In the genomic region with DNA sequence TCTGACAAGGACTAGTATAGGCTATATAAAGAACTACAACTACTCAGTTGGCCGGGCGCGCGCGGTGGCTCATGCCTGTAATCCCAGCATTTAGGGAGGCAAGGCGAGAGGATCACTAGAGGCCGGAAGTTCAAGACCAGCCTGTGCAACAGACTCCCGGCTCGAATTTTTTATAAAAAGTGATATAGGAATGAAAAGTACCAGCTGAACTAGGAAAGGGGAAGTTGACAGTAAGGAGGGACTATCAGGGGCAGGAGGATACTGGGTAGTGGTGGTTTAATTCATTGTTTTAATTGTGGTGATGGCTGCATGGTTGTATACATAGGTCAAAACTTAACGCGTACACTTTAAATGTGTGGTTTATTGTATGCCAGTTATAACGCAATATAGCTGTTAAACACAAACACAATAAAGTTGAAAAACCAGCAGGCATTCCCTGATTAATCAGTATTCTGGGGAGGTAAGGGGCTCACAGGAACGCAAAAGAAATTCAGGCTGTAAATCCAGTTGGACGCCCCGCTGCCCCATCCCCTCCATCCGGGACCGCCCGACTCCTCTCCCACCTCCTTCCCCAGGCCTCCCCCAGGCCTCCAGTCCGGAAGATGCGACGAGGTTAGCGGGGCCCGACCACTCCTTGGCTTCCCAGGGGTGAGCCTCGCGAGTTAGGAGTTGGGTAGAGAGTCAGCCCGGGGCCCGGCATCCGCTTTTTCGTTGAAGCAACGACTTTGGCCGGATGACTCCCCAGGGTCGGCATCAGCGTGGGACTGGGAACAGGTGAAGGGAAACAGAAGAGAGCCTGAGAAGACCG, we compare ENCODE assay signal across 8 cellular contexts. TPM values are rescaled to one million over a fixed set of nuclear protein-coding genes. Genes with fewer than 3 reads are reported as not detected.
DNase-seq lines count a peak whose midpoint lies in the region; ATAC-seq and TF ChIP-seq lines count a peak whose summit lies in the region.

No MANE protein-coding gene starts in this region.

- H3K4me3 ChIP-seq in DOHH2 (ENCODE audit: low read length): peak overlapping the region; percentile 97
- H3K4me3 ChIP-seq in RWPE2 (ENCODE audit: severe bottlenecking): peak overlapping the region; percentile 83
- H3K4me3 ChIP-seq in hepatocyte: peak overlapping the region; percentile 69
- peak overlapping the region; percentile 99 for H3K4me3 ChIP-seq in skeletal muscle cell (ENCODE audit: low read depth, low read length)

- H3K9me2 ChIP-seq in DOHH2 (replicated peaks; ENCODE audit: control insufficient read depth, low read length) (no peaks in the 10 kb centered on the region), hepatocyte (replicated peaks; ENCODE audit: insufficient read depth) (no peaks in the 10 kb centered on the region)

- DNase-seq in HUDEP-2 (lab: John Stamatoyannopoulos, UW; ENCODE audit: unreplicated experiment in 76 of 76) (peak in 66 of 76 experiments; percentile 1 to 95 (median 64)), RWPE2 (ENCODE audit: low spot score) (peak; percentile 69), hepatocyte (ENCODE audit: low spot score) (peak; percentile 73), skeletal muscle cell (ENCODE audit: low read depth) (no peak), G401 (ENCODE audit: low spot score) (no peak)
- peak; percentile 76 for DNase-seq in activated naive CD8-positive, alpha-beta T cell treated with anti-CD3 and anti-CD28 coated beads, Interleukin-2, amount 50 U/mL, for 24 hours

- H3F3A ChIP-seq in DOHH2 (ENCODE audit: control insufficient read depth, insufficient read depth): peaks cover 12% of the 10 kb centered on the region

- peak; percentile 50 for ATAC-seq in GM21423 (IDR thresholded peaks at IDR 0.05; ENCODE audit: unreplicated experiment)
- peak; percentile 73 for ATAC-seq in RWPE2 (ENCODE audit: low read depth)
- ATAC-seq in activated naive CD8-positive, alpha-beta T cell treated with anti-CD3 and anti-CD28 coated beads, Interleukin-2, amount 50 U/mL, for 24 hours: peak; percentile 86

- H3K9me3 Mint-ChIP-seq in activated naive CD8-positive, alpha-beta T cell treated with anti-CD3 and anti-CD28 coated beads, Interleukin-2, amount 50 U/mL, for 24 hours: no peaks in the 10 kb centered on the region

- H3K27me3 Mint-ChIP-seq in activated naive CD8-positive, alpha-beta T cell treated with anti-CD3 and anti-CD28 coated beads, Interleukin-2, amount 50 U/mL, for 24 hours: peaks cover 2% of the 10 kb centered on the region

- H3K4me1 ChIP-seq in DOHH2 (ENCODE audit: control insufficient read depth, low read length): peaks cover 26% of the 10 kb centered on the region
- H3K4me1 ChIP-seq in RWPE2 (ENCODE audit: insufficient read depth, poor library complexity, severe bottlenecking): peaks cover 13% of the 10 kb centered on the region
- H3K4me1 ChIP-seq in hepatocyte (ENCODE audit: insufficient read depth): peaks cover 10% of the 10 kb centered on the region

- WGBS in hepatocyte (ENCODE audit: low lambda C conversion rate, missing lambda C conversion rate): 28% methylated on average over 29 of the region's 34 CpGs

- H3K4me3 Mint-ChIP-seq in activated naive CD8-positive, alpha-beta T cell treated with anti-CD3 and anti-CD28 coated beads, Interleukin-2, amount 50 U/mL, for 24 hours: no peak overlapping the region

- H3K9me3 ChIP-seq in DOHH2 (ENCODE audit: control insufficient read depth, insufficient read depth, low read length): no peaks in the 10 kb centered on the region
- H3K9me3 ChIP-seq in RWPE2 (ENCODE audit: severe bottlenecking): no peaks in the 10 kb centered on the region
- H3K9me3 ChIP-seq in hepatocyte (ENCODE audit: low read depth): no peaks in the 10 kb centered on the region

- TF ChIP-seq CTCF in DOHH2 (IDR thresholded peaks at IDR 0.05; ENCODE audit: low read depth, low read length, poor library complexity, severe bottlenecking) (no peak), RWPE2 (IDR thresholded peaks at IDR 0.05; ENCODE audit: poor library complexity, severe bottlenecking) (no peak), hepatocyte (IDR thresholded peaks at IDR 0.05; ENCODE audit: poor library complexity) (no peak)

- H3K36me3 Mint-ChIP-seq in activated naive CD8-positive, alpha-beta T cell treated with anti-CD3 and anti-CD28 coated beads, Interleukin-2, amount 50 U/mL, for 24 hours (ENCODE audit: low read depth): peaks cover 3% of the 10 kb centered on the region

- H3K27ac ChIP-seq in DOHH2 (ENCODE audit: low read depth, low read length) (peak overlapping the region; percentile 77), RWPE2 (ENCODE audit: poor library complexity, severe bottlenecking) (peak overlapping the region; percentile 43), hepatocyte (peak overlapping the region; percentile 97)

- H3K4me2 ChIP-seq in DOHH2 (ENCODE audit: low read length) (peak overlapping the region; percentile 85), hepatocyte (peak overlapping the region; percentile 72)

- no peak overlapping the region for H3K27ac Mint-ChIP-seq in activated naive CD8-positive, alpha-beta T cell treated with anti-CD3 and anti-CD28 coated beads, Interleukin-2, amount 50 U/mL, for 24 hours

- H3K4me1 Mint-ChIP-seq in activated naive CD8-positive, alpha-beta T cell treated with anti-CD3 and anti-CD28 coated beads, Interleukin-2, amount 50 U/mL, for 24 hours: peaks cover 27% of the 10 kb centered on the region

- in situ Hi-C loops in G401 (cut with HindIII; ENCODE audit: low sequenced_read_pairs): no loop called here

- H4K20me1 ChIP-seq in DOHH2 (ENCODE audit: control insufficient read depth, insufficient read depth, low read depth, low read length) (peaks cover 13% of the 10 kb centered on the region; the same call in 1 of the 2 replicates), hepatocyte (ENCODE audit: insufficient read depth, poor library complexity, severe bottlenecking) (peaks cover 6% of the 10 kb centered on the region)

- H3K27me3 ChIP-seq in DOHH2 (ENCODE audit: control insufficient read depth, low read length) (no peaks in the 10 kb centered on the region), RWPE2 (ENCODE audit: insufficient read depth, poor library complexity, severe bottlenecking) (no peaks in the 10 kb centered on the region), hepatocyte (no peaks in the 10 kb centered on the region)

- H3K36me3 ChIP-seq in DOHH2 (ENCODE audit: control insufficient read depth, low read length) (peaks cover 34% of the 10 kb centered on the region), RWPE2 (ENCODE audit: low read depth) (peaks cover 6% of the 10 kb centered on the region), hepatocyte (replicated peaks; ENCODE audit: insufficient read depth, low read depth) (no peaks in the 10 kb centered on the region)

- H3K79me2 ChIP-seq in DOHH2 (ENCODE audit: control insufficient read depth, low read length) (peaks cover 53% of the 10 kb centered on the region), hepatocyte (peaks cover 37% of the 10 kb centered on the region)

- peak overlapping the region; percentile 90 for H2AFZ ChIP-seq in hepatocyte

RNA-seq across cellular contexts. Expression of a gene that starts 0.7 kb away (rescaled TPM):
- total RNA-seq in hepatocyte: 16.4 and 17.5 TPM in 2 replicates
- polyA plus RNA-seq in hepatocyte: 7.7 and 9.7 TPM in 2 replicates
- 26.3 and 44.3 TPM in 2 replicates for total RNA-seq in G401 (2014; rRNA removed; shearing (Covaris generic))

RNA-seq across cellular contexts. Expression of a gene that starts 42.9 kb away (rescaled TPM):
- 19.1 and 25.0 TPM in 2 replicates for total RNA-seq in hepatocyte
- 67.3 and 73.5 TPM in 2 replicates for polyA plus RNA-seq in hepatocyte
- 10.8 and 19.2 TPM in 2 replicates for total RNA-seq in G401 (2014; rRNA removed; shearing (Covaris generic))

RNA-seq across cellular contexts. Expression of a gene that starts 59.6 kb away (rescaled TPM):
- total RNA-seq in hepatocyte: 21.0 and 22.9 TPM in 2 replicates
- polyA plus RNA-seq in hepatocyte: 8.5 and 16.9 TPM in 2 replicates
- total RNA-seq in G401 (2014; rRNA removed; shearing (Covaris generic)): 85.4 and 96.2 TPM in 2 replicates

Comparison
In these comparisons a context has a peak if more than half of its experiments do, and no peak if none do; other contexts are left out.
1. H3K27ac ChIP-seq: peak in every context shown above with its lines; median percentile 97 in hepatocyte; 77 in DOHH2; 43 in RWPE2.
2. DNase-seq: peak in HUDEP-2 (66 of 76), RWPE2 (single experiment), activated naive CD8-positive, alpha-beta T cell treated with anti-CD3 and anti-CD28 coated beads, Interleukin-2, amount 50 U/mL, for 24 hours (single experiment) and hepatocyte (single experiment); none in skeletal muscle cell (single experiment) and G401 (single experiment).
3. Peak in every context shown above with its lines, with median percentiles within 50 percentile points of each other: H3K4me3 ChIP-seq and ATAC-seq.